22 cellular contexts compared by ENCODE assay signal in the genomic region with DNA sequence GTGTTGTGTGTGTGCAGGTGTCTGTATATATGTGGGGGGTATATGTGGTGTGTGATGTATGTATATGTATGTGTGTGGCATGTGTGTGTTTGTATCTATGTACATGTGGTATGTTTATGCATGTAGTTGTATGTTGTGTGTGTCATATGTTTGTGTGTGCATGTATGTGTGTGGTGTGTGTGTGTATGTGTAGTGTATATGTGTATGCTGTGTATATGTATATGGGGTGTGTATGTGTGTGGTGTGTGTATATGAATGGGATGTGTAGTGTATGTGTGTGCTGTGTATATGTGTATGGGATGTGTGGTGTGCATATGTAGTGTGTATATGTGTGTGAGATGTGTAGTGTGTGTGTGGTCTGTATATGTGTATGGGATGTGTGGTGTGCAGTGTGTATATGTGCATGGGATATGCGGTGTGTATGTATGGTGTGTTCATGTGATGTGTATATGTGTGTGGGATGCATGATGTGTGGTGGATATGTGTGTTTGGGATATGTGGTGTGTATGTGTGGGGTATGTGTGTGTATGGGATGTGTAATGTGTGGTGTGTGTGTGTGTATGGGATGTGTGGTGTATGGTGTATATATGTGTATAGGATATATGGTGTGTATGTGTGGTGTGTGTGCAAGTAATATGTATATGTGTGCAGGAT. TPM values are rescaled to one million over a fixed set of nuclear protein-coding genes. Genes with fewer than 3 reads are reported as not detected.
DNase-seq lines count a peak whose midpoint lies in the region; ATAC-seq, FAIRE-seq and TF ChIP-seq lines count a peak whose summit lies in the region.
"Had no signal": no experiment of that assay in that cellular context is flagged by ENCODE, and none has a peak within 500 bp of the region (broad histone marks: within the 10 kb centered on the region; RNA-seq: fewer than 3 reads in every experiment).

No MANE protein-coding gene starts in this region.

- no peak overlapping the region for H3K27ac Mint-ChIP-seq in activated CD4-positive, alpha-beta T cell treated with anti-CD3 and anti-CD28 coated beads, Interleukin-2, amount 10 ng/mL, durations not matched to agents 24 days and 14 days
- no peak overlapping the region for H3K27ac Mint-ChIP-seq in T-helper 17 cell
- H3K27ac Mint-ChIP-seq: CD14-positive monocyte had no signal

- BruUV-seq in IMR-90 (replicated peaks; lab: Mats Ljungman, UMichigan) (no TSS peak), GM12878 (replicated peaks; lab: Mats Ljungman, UMichigan) (no TSS peak)

- no peak overlapping the region for H4K5ac ChIP-seq in IMR-90 (ENCODE audit: low read depth, low read length)

- H3K4ac ChIP-seq in IMR-90 (ENCODE audit: low read depth, low read length) (no peak overlapping the region), trophoblast cell (ENCODE audit: low read depth, low read length) (no peak overlapping the region)

- RAD21 ChIA-PET in GM12878 (lab: Charles Lee; ENCODE audit: unreplicated experiment): interaction anchor here (1.6 to 1.8 kb wide), 2 partner anchors 24 to 129 kb away, joined by 4 read pairs; no protein-coding TSS in a partner anchor

- peak; percentile 56 for DNase-seq in activated CD4-positive, alpha-beta T cell treated with anti-CD3 and anti-CD28 coated beads, Interleukin-2, amount 10 ng/mL, durations not matched to agents 24 days and 14 days
- DNase-seq in activated CD4-positive, alpha-beta T cell treated with anti-CD3 and anti-CD28 coated beads, Interleukin-2, amount 50 U/mL, for 48 hours: no peak
- DNase-seq in IMR-90: no peak
- no peak for DNase-seq in GM12878 (ENCODE audit: low read depth, low spot score)
- DNase-seq in trophoblast cell: no peak
- DNase-seq in T-helper 17 cell: no peak
- DNase-seq in DMS 273 treated with DMSO at 0.1 percent for 48 hours (lab: John Stamatoyannopoulos, UW): no peak
- DNase-seq in ACHN: no peak
- DNase-seq: KBM-7, MG63, NCI-H1105 treated with DMSO at 0.1 percent for 48 hours, NCI-H187 treated with DMSO at 0.1 percent for 48 hours, NCI-H2171, NCI-H446 treated with DMSO at 0.1 percent for 48 hours, NCI-H774, SHP77 treated with DMSO at 0.1 percent for 48 hours had no signal

- no peak for TF ChIP-seq CTCF in IMR-90 (conservative IDR thresholded peaks at IDR 0.05; ENCODE audit: low read depth, low read length)
- no peak for TF ChIP-seq CTCF in GM12878 (IDR thresholded peaks at IDR 0.05 in 2 of 3, conservative IDR thresholded peaks at IDR 0.05 in 1 of 3; ENCODE audit: control insufficient read depth in 2 of 3, extremely low read depth in 1 of 3, insufficient read depth in 1 of 3, low read depth in 3 of 3, low read length in 3 of 3)

- H2BK12ac ChIP-seq in trophoblast cell (ENCODE audit: low read length): no peak overlapping the region

- H3K4me1 Mint-ChIP-seq in activated CD4-positive, alpha-beta T cell treated with anti-CD3 and anti-CD28 coated beads, Interleukin-2, amount 10 ng/mL, durations not matched to agents 24 days and 14 days: peaks cover 66% of the 10 kb centered on the region
- H3K4me1 Mint-ChIP-seq in T-helper 17 cell: peaks cover 44% of the 10 kb centered on the region

- dilution Hi-C loops in IMR-90 (cut with HindIII; ENCODE audit: low sequenced_read_pairs, unreplicated experiment): no loop called here

- H3K79me2 ChIP-seq in GM12878 (ENCODE audit: control insufficient read depth, insufficient read depth, low read length) (peaks cover 46% of the 10 kb centered on the region), trophoblast cell (ENCODE audit: control insufficient read depth, insufficient read depth, low read length, poor library complexity) (no peaks in the 10 kb centered on the region)

- FAIRE-seq in GM12878 (lab: Jason Lieb, UNC): no peak
- FAIRE-seq: D721Med, RCC 7860 had no signal

- no peaks in the 10 kb centered on the region for H3K9me3 ChIP-seq in IMR-90 (ENCODE audit: control insufficient read depth, insufficient read depth, low read length)
- H3K9me3 ChIP-seq in GM12878 (replicated peaks; ENCODE audit: control insufficient read depth, insufficient read depth, low read length): no peaks in the 10 kb centered on the region
- H3K9me3 ChIP-seq in trophoblast cell (ENCODE audit: insufficient read depth, low read depth, low read length): no peaks in the 10 kb centered on the region
- no peaks in the 10 kb centered on the region for H3K9me3 ChIP-seq in T-helper 17 cell (ENCODE audit: control insufficient read depth, low read length, poor library complexity, severe bottlenecking)
- H3K9me3 ChIP-seq: HAP-1, MG63 had no signal

- H3K4me2 ChIP-seq in IMR-90 (ENCODE audit: low read depth, low read length): no peak overlapping the region
- no peak overlapping the region for H3K4me2 ChIP-seq in GM12878 (ENCODE audit: control insufficient read depth, insufficient read depth)
- no peak overlapping the region for H3K4me2 ChIP-seq in trophoblast cell (ENCODE audit: low read length)

- H3K27ac ChIP-seq in IMR-90 (ENCODE audit: insufficient read depth, low read length) (no peak overlapping the region), GM12878 (ENCODE audit: control insufficient read depth, insufficient read depth) (no peak overlapping the region), trophoblast cell (ENCODE audit: low read depth, low read length) (no peak overlapping the region)
- H3K27ac ChIP-seq: 22Rv1 had no signal

- no peak overlapping the region for H3K9ac ChIP-seq in IMR-90 (ENCODE audit: low read depth, low read length)
- no peak overlapping the region for H3K9ac ChIP-seq in GM12878 (ENCODE audit: control insufficient read depth, insufficient read depth, low read length)
- no peak overlapping the region for H3K9ac ChIP-seq in trophoblast cell (ENCODE audit: low read length)

- intact Hi-C loops in activated CD4-positive, alpha-beta T cell treated with anti-CD3 and anti-CD28 coated beads, Interleukin-2, amount 10 ng/mL, durations not matched to agents 24 days and 14 days (cut with micrococcal nuclease): loop anchor here (5.0 kb wide), 1 partner anchor 113 kb away; no protein-coding TSS in a partner anchor
- intact Hi-C loops in IMR-90 (cut with micrococcal nuclease) (no loop called here), GM12878 (cut with micrococcal nuclease; ENCODE audit: unreplicated experiment) (no loop called here)

- no peak overlapping the region for H2AFZ ChIP-seq in IMR-90 (replicated peaks; ENCODE audit: low read length, poor library complexity)
- H2AFZ ChIP-seq in GM12878 (ENCODE audit: control insufficient read depth, low read depth, low read length): no peak overlapping the region
- no peak overlapping the region for H2AFZ ChIP-seq in trophoblast cell (ENCODE audit: insufficient read depth, low read length, poor library complexity)

- peaks cover 52% of the 10 kb centered on the region for H3K36me3 Mint-ChIP-seq in activated CD4-positive, alpha-beta T cell treated with anti-CD3 and anti-CD28 coated beads, Interleukin-2, amount 10 ng/mL, durations not matched to agents 24 days and 14 days (ENCODE audit: low read depth)
- H3K36me3 Mint-ChIP-seq in T-helper 17 cell (ENCODE audit: low read depth): peaks cover 18% of the 10 kb centered on the region

- no peak overlapping the region for H2BK20ac ChIP-seq in IMR-90 (ENCODE audit: low read depth, low read length)

- H3K27me3 ChIP-seq in IMR-90 (ENCODE audit: control insufficient read depth, insufficient read depth, low read length) (no peaks in the 10 kb centered on the region), GM12878 (replicated peaks in 1 of 2; ENCODE audit: control insufficient read depth in 2 of 2, insufficient read depth in 2 of 2, low read length in 1 of 2) (no peaks in the 10 kb centered on the region), trophoblast cell (ENCODE audit: insufficient read depth, low read length) (no peaks in the 10 kb centered on the region)
- H3K27me3 ChIP-seq: MG63 had no signal

- POLR2A ChIA-PET in IMR-90 (lab: Charles Lee; ENCODE audit: unreplicated experiment): no interaction called here
- POLR2A ChIA-PET in GM12878 (lab: Charles Lee): no interaction called here

- H3K4me3 Mint-ChIP-seq in activated CD4-positive, alpha-beta T cell treated with anti-CD3 and anti-CD28 coated beads, Interleukin-2, amount 10 ng/mL, durations not matched to agents 24 days and 14 days: no peak overlapping the region
- no peak overlapping the region for H3K4me3 Mint-ChIP-seq in T-helper 17 cell
- H3K4me3 Mint-ChIP-seq: CD14-positive monocyte had no signal

- H3K14ac ChIP-seq in IMR-90 (replicated peaks; ENCODE audit: low read depth, low read length) (no peak overlapping the region), trophoblast cell (ENCODE audit: low read length) (no peak overlapping the region)

- CTCF ChIA-PET in IMR-90 (lab: Yijun Ruan, JAX) (no interaction called here), GM12878 (lab: Yijun Ruan, JAX) (interaction anchor here (1.3 kb wide), 1 partner anchor 13 kb away, joined by 3 read pairs; no protein-coding TSS in a partner anchor)

- WGBS in IMR-90 (ENCODE audit: extremely low coverage in 2 of 2, insufficient read length in 1 of 2), 2 experiments: 88% methylated on average over 1 of the region's 1 CpG; no CpG with 5 or more reads in 1 of the 2 experiments
- 100% methylated on average over 1 of the region's 1 CpG for WGBS in GM12878 (ENCODE audit: insufficient coverage, insufficient replicate concordance, low lambda C conversion rate, missing lambda C conversion rate)
- 100% methylated on average over 1 of the region's 1 CpG for WGBS in trophoblast cell (ENCODE audit: extremely low coverage, insufficient coverage, insufficient read length)

- no peak overlapping the region for H3K18ac ChIP-seq in IMR-90 (ENCODE audit: low read depth, low read length)
- H3K18ac ChIP-seq in trophoblast cell (ENCODE audit: low read length): no peak overlapping the region

- H2AK5ac ChIP-seq in IMR-90 (ENCODE audit: low read depth, low read length): no peak overlapping the region
- H2AK5ac ChIP-seq in trophoblast cell (ENCODE audit: low read length): no peak overlapping the region

- no peak overlapping the region for H3K56ac ChIP-seq in IMR-90 (ENCODE audit: extremely low read depth, insufficient read depth, low read length)

- no peak for TF ChIP-seq POLR2A in IMR-90 (IDR thresholded peaks at IDR 0.05; ENCODE audit: low read depth, low read length)
- no peak for TF ChIP-seq POLR2A in GM12878 (IDR thresholded peaks at IDR 0.05; ENCODE audit: low read depth, low read length)

- H3K23ac ChIP-seq in IMR-90 (ENCODE audit: low read depth, low read length): no peak overlapping the region
- H3K23ac ChIP-seq in trophoblast cell (ENCODE audit: low read length): peak overlapping the region; percentile 88

- H3K4me3 ChIP-seq in IMR-90 (ENCODE audit: insufficient read depth, low read depth, low read length): no peak overlapping the region
- no peak overlapping the region for H3K4me3 ChIP-seq in GM12878
- H3K4me3 ChIP-seq in trophoblast cell (ENCODE audit: low read depth, low read length): peak overlapping the region; percentile 23
- H3K4me3 ChIP-seq: HAP-1, MG63 had no signal

- TF ChIP-seq RAD21 in IMR-90 (IDR thresholded peaks at IDR 0.05; ENCODE audit: low read length): no peak
- no peak for TF ChIP-seq RAD21 in GM12878 (IDR thresholded peaks at IDR 0.05; ENCODE audit: insufficient read depth, low read depth, low read length)

- H2BK5ac ChIP-seq in IMR-90 (ENCODE audit: low read depth, low read length, poor library complexity, severe bottlenecking) (peak overlapping the region; percentile 94), trophoblast cell (ENCODE audit: low read depth, low read length, poor library complexity) (no peak overlapping the region)

- 0 out of 2 replicates have a peak, but pooled peaks cover 5% of the 10 kb centered on the region for H3K9me1 ChIP-seq in IMR-90 (ENCODE audit: insufficient read depth, low read length)

- H3K27me3 Mint-ChIP-seq in activated CD4-positive, alpha-beta T cell treated with anti-CD3 and anti-CD28 coated beads, Interleukin-2, amount 10 ng/mL, durations not matched to agents 24 days and 14 days: no peaks in the 10 kb centered on the region
- H3K27me3 Mint-ChIP-seq in T-helper 17 cell: no peaks in the 10 kb centered on the region

- SMC1A ChIA-PET in GM12878 (lab: Charles Lee; ENCODE audit: uncharacterized antibody, unreplicated experiment): interaction anchor here (1.1 kb wide), 1 partner anchor 67 kb away, joined by 4 read pairs; no protein-coding TSS in a partner anchor

- H2BK15ac ChIP-seq in IMR-90 (ENCODE audit: low read depth, low read length): no peak overlapping the region

- H4K8ac ChIP-seq in IMR-90 (ENCODE audit: low read depth in 2 of 2, low read length in 2 of 2) (no peak overlapping the region), trophoblast cell (ENCODE audit: low read depth, low read length) (no peak overlapping the region)

- H3K9me3 Mint-ChIP-seq in activated CD4-positive, alpha-beta T cell treated with anti-CD3 and anti-CD28 coated beads, Interleukin-2, amount 10 ng/mL, durations not matched to agents 24 days and 14 days: no peaks in the 10 kb centered on the region

- no peak for ATAC-seq in IMR-90 (ENCODE audit: low read depth)
- no peak for ATAC-seq in GM12878
- no peak for ATAC-seq in T-helper 17 cell

- no peaks in the 10 kb centered on the region for H4K20me1 ChIP-seq in IMR-90 (ENCODE audit: insufficient read depth, low read length)
- H4K20me1 ChIP-seq in GM12878 (ENCODE audit: control insufficient read depth, insufficient read depth): no peaks in the 10 kb centered on the region

- in situ Hi-C loops in IMR-90 (cut with MboI; ENCODE audit: low sequenced_read_pairs) (no loop called here), GM12878 (cut with MboI) (no loop called here), ACHN (cut with HindIII; ENCODE audit: low pct_ligation_motif_present, low pct_unique_long_range_greater_than_20kb, low sequenced_read_pairs) (no loop called here)

- H3K4me1 ChIP-seq in IMR-90 (ENCODE audit: control insufficient read depth, insufficient read depth, low read length): no peaks in the 10 kb centered on the region
- peaks cover 81% of the 10 kb centered on the region for H3K4me1 ChIP-seq in GM12878 (ENCODE audit: control insufficient read depth, insufficient read depth, low read length)
- H3K4me1 ChIP-seq in trophoblast cell (ENCODE audit: control insufficient read depth in 1 of 2, insufficient read depth in 2 of 2, low read length in 2 of 2): peaks cover 4 to 19% of the 10 kb centered on the region in 2 experiments

- no peak overlapping the region for H4K91ac ChIP-seq in IMR-90 (ENCODE audit: insufficient read depth, low read depth, low read length)
- H4K91ac ChIP-seq in trophoblast cell (ENCODE audit: low read depth, low read length): no peak overlapping the region

- H4K12ac ChIP-seq in trophoblast cell (ENCODE audit: low read depth, low read length): no peak overlapping the region

- H3K36me3 ChIP-seq in IMR-90 (ENCODE audit: control insufficient read depth, insufficient read depth, low read length): no peaks in the 10 kb centered on the region
- H3K36me3 ChIP-seq in GM12878 (ENCODE audit: control insufficient read depth in 2 of 2, insufficient read depth in 2 of 2, low read length in 1 of 2): peaks cover 2 to 10% of the 10 kb centered on the region in 2 experiments
- H3K36me3 ChIP-seq in trophoblast cell (ENCODE audit: control insufficient read depth in 1 of 2, insufficient read depth in 2 of 2, low read length in 2 of 2): no peaks in the 10 kb centered on the region
- H3K36me3 ChIP-seq: HAP-1, MG63 had no signal

- H2BK120ac ChIP-seq in IMR-90 (ENCODE audit: low read depth, low read length) (no peak overlapping the region), trophoblast cell (ENCODE audit: insufficient read depth, low read length, poor library complexity) (no peak overlapping the region)

- no peak overlapping the region for H2AK9ac ChIP-seq in IMR-90 (replicated peaks; ENCODE audit: low read depth, low read length, poor library complexity)

- TF ChIP-seq EP300 in GM12878 (IDR thresholded peaks at IDR 0.05; ENCODE audit: borderline replicate concordance in 1 of 2, control insufficient read depth in 1 of 2, low read depth in 2 of 2, low read length in 2 of 2): no peak

- H3K79me1 ChIP-seq in IMR-90 (ENCODE audit: low read depth in 1 of 2, low read length in 2 of 2) (no peaks in the 10 kb centered on the region), trophoblast cell (ENCODE audit: low read length) (no peaks in the 10 kb centered on the region)

RNA-seq across cellular contexts. Expression of a gene that starts 30.0 kb away (rescaled TPM):
- total RNA-seq in activated CD4-positive, alpha-beta T cell treated with anti-CD3 and anti-CD28 coated beads, Interleukin-2, amount 10 ng/mL, durations not matched to agents 24 days and 14 days: 282 and 292 TPM in 2 replicates
- total RNA-seq in IMR-90 (2012; rRNA removed): not detected in 2 replicates
- polyA plus RNA-seq in IMR-90 (2012; rRNA removed): not detected in 2 replicates
- not detected in 2 replicates for polyA plus RNA-seq in IMR-90 (2012; cell fraction: cytosol; rRNA removed)
- polyA plus RNA-seq in IMR-90 (2012; cell fraction: nucleus; rRNA removed; ENCODE audit: low replicate concordance): not detected in 2 replicates
- total RNA-seq in GM12878 (2013; cell fraction: nucleolus; rRNA removed): 250 and 261 TPM in 2 replicates
- total RNA-seq in GM12878 (2014; rRNA removed): 101 and 104 TPM in 2 replicates
- 69.5 and 70.2 TPM in 2 replicates for total RNA-seq in GM12878 (2014; rRNA removed; fragmentation: Illumina TruSeq; extraction: Trizol)
- 125 and 131 TPM in 2 replicates for total RNA-seq in GM12878 (2021)
- polyA plus RNA-seq in GM12878 (2011; ENCODE audit: low read depth): 23.9 TPM
- polyA plus RNA-seq in GM12878 (2011; rRNA removed): 58.5 and 61.7 TPM in 2 replicates
- polyA plus RNA-seq in GM12878 (2011; cell fraction: cytosol; rRNA removed): 60.4 and 68.7 TPM in 2 replicates
- 76.4 and 80.1 TPM in 2 replicates for polyA plus RNA-seq in GM12878 (2011; cell fraction: nucleus; rRNA removed)
- polyA plus RNA-seq in GM12878 (2012): 30.9 and 31.5 TPM in 2 replicates
- 73.0 and 73.8 TPM in 2 replicates for polyA plus RNA-seq in GM12878 (2014; fragmentation: Illumina TruSeq; extraction: Trizol)
- 10 to 100 TPM; 27.2 to 29.8 TPM for polyA plus RNA-seq in GM12878 (2014; fragmentation: Nextera tagmentation; extraction: Ambion mirVana)
- polyA plus RNA-seq in GM12878 (2014; rRNA removed): 60.3 and 64.2 TPM in 2 replicates
- polyA plus RNA-seq in GM12878 (2016; fragmentation: Nextera tagmentation; extraction: Ambion mirVana): 10 to 100 TPM; 82.5 to 95.3 TPM
- 133 and 138 TPM in 2 replicates for polyA minus RNA-seq in GM12878 (2011; rRNA and poly(A)+ RNA removed)
- 59.5 and 62.5 TPM in 2 replicates for polyA minus RNA-seq in GM12878 (2011; cell fraction: cytosol; rRNA and poly(A)+ RNA removed)
- 108 and 193 TPM in 2 replicates for polyA minus RNA-seq in GM12878 (2011; cell fraction: nucleus; rRNA and poly(A)+ RNA removed)
- 0.25 and 0.28 TPM in 2 replicates for polyA plus RNA-seq in trophoblast cell (2013)
- total RNA-seq in T-helper 17 cell: 100 to 1,000 TPM; 301 to 323 TPM
- total RNA-seq: HT1080 had no signal

Comparison
In these comparisons a context has a peak if more than half of its experiments do, and no peak if none do; other contexts are left out.
1. RNA of a gene that starts 30.0 kb away (total RNA-seq): 301 to 323 TPM in T-helper 17 cell, 282 to 292 TPM in activated CD4-positive, alpha-beta T cell treated with anti-CD3 and anti-CD28 coated beads, Interleukin-2, amount 10 ng/mL, durations not matched to agents 24 days and 14 days and 69.5 to 261 TPM in GM12878; not detected in IMR-90; every median in the first group is over 10 times any median in the second.